Comparison of ENCODE assay signal across 24 cellular contexts in genomic region chr3:8733332-8734094, GRCh38. TPM values are rescaled to one million over a fixed set of nuclear protein-coding genes. Genes with fewer than 3 reads are reported as not detected.
DNase-seq lines count a peak whose midpoint lies in the region; ATAC-seq and TF ChIP-seq lines count a peak whose summit lies in the region.
"Had no signal": no experiment of that assay in that cellular context is flagged by ENCODE, and none has a peak within 500 bp of the region (broad histone marks: within the 10 kb centered on the region; RNA-seq: fewer than 3 reads in every experiment).

Gene CAV3 (plus strand): TSS chr3:8733802. CDS start chr3:8733877, 75 bp downstream.

- H3K9me2 ChIP-seq in GM23338 (ENCODE audit: insufficient read depth): no peaks in the 10 kb centered on the region

- TF ChIP-seq CTCF in GM23338 (conservative IDR thresholded peaks at IDR 0.05; ENCODE audit: low read depth in 2 of 2) (no peak), left ventricle myocardium inferior (IDR thresholded peaks at IDR 0.05; ENCODE audit: borderline replicate concordance) (no peak), gastrocnemius medialis (IDR thresholded peaks at IDR 0.05 in 4 of 5, conservative IDR thresholded peaks at IDR 0.05 in 1 of 5) (no peak), GM20000 (IDR thresholded peaks at IDR 0.05; ENCODE audit: extremely low read depth, missing control alignments) (no peak)

- H3K9me3 ChIP-seq in adipocyte (ENCODE audit: control insufficient read depth, low read length) (no peaks in the 10 kb centered on the region), left ventricle myocardium inferior (replicated peaks) (no peaks in the 10 kb centered on the region), gastrocnemius medialis (no peaks in the 10 kb centered on the region), MG63 (no peaks in the 10 kb centered on the region)
- H3K9me3 ChIP-seq: pancreas, thyroid gland had no signal

- no peaks in the 10 kb centered on the region for H3F3A ChIP-seq in GM23338 (replicated peaks; ENCODE audit: low read depth)

- no peak within 1 kb of the TSS for H3K27ac Mint-ChIP-seq in GM23338
- H3K27ac Mint-ChIP-seq: activated CD4-positive, alpha-beta T cell treated with anti-CD3 and anti-CD28 coated beads for 36 hours; activated T-helper 17 cell treated with anti-CD3 and anti-CD28 coated beads, Interleukin-2, amount 50 U/mL, for 72 hours; HFFc6 had no signal

- H3K9ac ChIP-seq in adipocyte (ENCODE audit: low read length): no peak within 1 kb of the TSS

- in situ Hi-C loops in gastrocnemius medialis (cut with MboI; ENCODE audit: low sequenced_read_pairs in 4 of 4): no loop called here

- no peaks in the 10 kb centered on the region for H4K20me1 ChIP-seq in GM23338 (replicated peaks; ENCODE audit: insufficient read depth)

- H3K9me3 Mint-ChIP-seq in GM23338: no peaks in the 10 kb centered on the region
- H3K9me3 Mint-ChIP-seq: activated T-helper 17 cell treated with anti-CD3 and anti-CD28 coated beads, Interleukin-2, amount 50 U/mL, for 72 hours; HFFc6 had no signal

- no peaks in the 10 kb centered on the region for H3K36me3 ChIP-seq in GM23338 (ENCODE audit: insufficient read depth)
- no peaks in the 10 kb centered on the region for H3K36me3 ChIP-seq in adipocyte (ENCODE audit: control insufficient read depth, insufficient read depth, low read length, severe bottlenecking)
- H3K36me3 ChIP-seq in left ventricle myocardium inferior: no peaks in the 10 kb centered on the region
- H3K36me3 ChIP-seq in gastrocnemius medialis: no peaks in the 10 kb centered on the region
- no peaks in the 10 kb centered on the region for H3K36me3 ChIP-seq in MG63
- H3K36me3 ChIP-seq: pancreas, thyroid gland had no signal

- intact Hi-C loops in left ventricle myocardium inferior (cut with micrococcal nuclease) (no loop called here), gastrocnemius medialis (cut with DNase I; ENCODE audit: low total_unique reads) (loop anchor here (1.0 to 10.0 kb wide), 3 partner anchors 25 to 249 kb away; no protein-coding TSS in a partner anchor)

- no peaks in the 10 kb centered on the region for H3K79me2 ChIP-seq in GM23338 (replicated peaks; ENCODE audit: insufficient read depth)

- peak; percentile 36 to 41 for TF ChIP-seq POLR2A in gastrocnemius medialis (IDR thresholded peaks at IDR 0.05)

- peaks cover 6% of the 10 kb centered on the region for H3K27me3 Mint-ChIP-seq in GM23338 (ENCODE audit: insufficient read depth, low read depth, poor library complexity)

- H3K36me3 Mint-ChIP-seq in GM23338 (ENCODE audit: low read depth): no peaks in the 10 kb centered on the region

- no peak within 1 kb of the TSS for H3K4me3 Mint-ChIP-seq in GM23338
- H3K4me3 Mint-ChIP-seq: activated CD4-positive, alpha-beta T cell treated with anti-CD3 and anti-CD28 coated beads for 36 hours; activated T-helper 17 cell treated with anti-CD3 and anti-CD28 coated beads, Interleukin-2, amount 50 U/mL, for 72 hours; HFFc6 had no signal

- H3K4me1 ChIP-seq in GM23338 (ENCODE audit: insufficient read depth): peaks cover 8% of the 10 kb centered on the region
- peaks cover 3% of the 10 kb centered on the region for H3K4me1 ChIP-seq in adipocyte (ENCODE audit: control insufficient read depth, insufficient read depth, low read length)
- peaks cover 25% of the 10 kb centered on the region for H3K4me1 ChIP-seq in left ventricle myocardium inferior
- H3K4me1 ChIP-seq in gastrocnemius medialis: peaks cover 23 to 44% of the 10 kb centered on the region in 2 donors
- H3K4me1 ChIP-seq: pancreas, thyroid gland had no signal

- no peak within 1 kb of the TSS for H3K27ac ChIP-seq in GM23338 (ENCODE audit: low read depth)
- peak within 1 kb of the TSS; percentile 85 for H3K27ac ChIP-seq in left ventricle myocardium inferior (replicated peaks)
- peak within 1 kb of the TSS; percentile 89 to 98 (median 92) for H3K27ac ChIP-seq in gastrocnemius medialis
- H3K27ac ChIP-seq: pancreas, skin epidermis, thyroid gland had no signal

- H3K4me2 ChIP-seq in GM23338: peak within 1 kb of the TSS; percentile 49

- DNase-seq in GM23338 (ENCODE audit: low spot score): no peak
- DNase-seq in adipocyte (ENCODE audit: low read depth): peak; percentile 64
- peak; percentile 55 for DNase-seq in left ventricle myocardium inferior
- peak; percentile 74 to 89 for DNase-seq in gastrocnemius medialis
- DNase-seq in ureter (ENCODE audit: low spot score): no peak
- DNase-seq in GM20000 (ENCODE audit: low spot score): no peak
- no peak for DNase-seq in MG63
- DNase-seq: activated CD4-positive, alpha-beta T cell treated with anti-CD3 and anti-CD28 coated beads for 36 hours; AML-193; HFFc6; hypothalamus; Karpas-422; NCI-H1092 treated with DMSO at 0.1 percent for 48 hours; NCI-H2081; pancreas; stimulated activated CD4-positive, alpha-beta T cell treated with anti-CD3 and anti-CD28 coated beads, Interleukin-2, amount 100 ng/mL, for 48 hours; stimulated activated naive CD8-positive, alpha-beta T cell treated with anti-CD3 and anti-CD28 coated beads, Interleukin-15, Interleukin-2, amounts not matched to agents 100 U/mL and 50 U/mL, for 24 hours; thyroid gland had no signal

- H3K27me3 ChIP-seq in GM23338 (ENCODE audit: insufficient read depth) (no peaks in the 10 kb centered on the region), adipocyte (replicated peaks; ENCODE audit: control insufficient read depth, insufficient read depth, low read length) (no peaks in the 10 kb centered on the region), left ventricle myocardium inferior (ENCODE audit: low read depth) (no peaks in the 10 kb centered on the region), gastrocnemius medialis (no peaks in the 10 kb centered on the region), MG63 (no peaks in the 10 kb centered on the region)
- H3K27me3 ChIP-seq: pancreas, thyroid gland had no signal

- ATAC-seq in GM23338 (no peak), gastrocnemius medialis (peak; percentile 79 to 86)
- ATAC-seq: activated CD4-positive, alpha-beta T cell treated with anti-CD3 and anti-CD28 coated beads for 36 hours; activated T-helper 17 cell treated with anti-CD3 and anti-CD28 coated beads, Interleukin-2, amount 50 U/mL, for 72 hours; pancreas; stimulated activated naive CD8-positive, alpha-beta T cell treated with anti-CD3 and anti-CD28 coated beads, Interleukin-15, Interleukin-2, amounts not matched to agents 100 U/mL and 50 U/mL, for 24 hours had no signal

- H3K4me3 ChIP-seq in GM23338: no peak within 1 kb of the TSS
- H3K4me3 ChIP-seq in adipocyte (ENCODE audit: low read length): no peak within 1 kb of the TSS
- peak within 1 kb of the TSS; percentile 67 for H3K4me3 ChIP-seq in left ventricle myocardium inferior
- peak within 1 kb of the TSS; percentile 25 to 69 (median 52) for H3K4me3 ChIP-seq in gastrocnemius medialis
- no peak within 1 kb of the TSS for H3K4me3 ChIP-seq in MG63
- H3K4me3 ChIP-seq: lung, pancreas, skin epidermis, thyroid gland had no signal

- H2AFZ ChIP-seq in GM23338: peak within 1 kb of the TSS; percentile 84; the same call in 1 of the 2 replicates

- peaks cover 13% of the 10 kb centered on the region for H3K4me1 Mint-ChIP-seq in GM23338
- H3K4me1 Mint-ChIP-seq: activated CD4-positive, alpha-beta T cell treated with anti-CD3 and anti-CD28 coated beads for 36 hours; activated T-helper 17 cell treated with anti-CD3 and anti-CD28 coated beads, Interleukin-2, amount 50 U/mL, for 72 hours had no signal

TF ChIP-seq in GM23338, 12 proteins besides CTCF, POLR2A, EP300 and RAD21 (continues in another document):
- TF ChIP-seq ZNF331 (CRISPR knock-in tag; IDR thresholded peaks at IDR 0.05; ENCODE audit: low read depth) (no peak), EZH2 (IDR thresholded peaks at IDR 0.05; ENCODE audit: low read depth, unreplicated experiment) (no peak), ZNF114 (CRISPR knock-in tag; IDR thresholded peaks at IDR 0.05) (no peak), EZH2phosphoT487 (IDR thresholded peaks at IDR 0.05; ENCODE audit: unreplicated experiment) (no peak)

RNA-seq across cellular contexts. Expression of gene CAV3, which starts in this region (rescaled TPM):
- not detected in 2 replicates for total RNA-seq in GM23338 (2014; rRNA removed; shearing (Covaris generic))
- polyA plus RNA-seq in GM23338 (2016; fragmentation: Nextera tagmentation; extraction: Ambion mirVana): not detected in 2 replicates
- total RNA-seq in left ventricle myocardium inferior (31.6 TPM), gastrocnemius medialis (10 to 100 TPM; 12.0 to 19.7 (median 14.3) TPM), ureter (not detected)
- not detected in 2 replicates for total RNA-seq in MG63 (2014; rRNA removed; shearing (Covaris generic); ENCODE audit: low replicate concordance)
- total RNA-seq: activated CD4-positive, alpha-beta T cell treated with anti-CD3 and anti-CD28 coated beads for 36 hours; activated T-helper 17 cell treated with anti-CD3 and anti-CD28 coated beads, Interleukin-2, amount 50 U/mL, for 72 hours; Daoy; dermis microvascular lymphatic vessel endothelial cell; lung; NCI-H460; pancreas; thyroid gland had no signal
- polyA plus RNA-seq: pancreas had no signal

Comparison
In these comparisons a context has a peak if more than half of its experiments do, and no peak if none do; other contexts are left out.
1. RNA of gene CAV3 (total RNA-seq): 31.6 TPM in left ventricle myocardium inferior (single experiment) and 12.0 to 19.7 TPM in gastrocnemius medialis; not detected in GM23338, not detected in ureter (single experiment) and not detected in MG63; every median in the first group is over 10 times any median in the second.
2. DNase-seq: peak in adipocyte (single experiment), left ventricle myocardium inferior (single experiment) and gastrocnemius medialis (2 of 2); none in GM23338 (single experiment), ureter (single experiment), GM20000 (single experiment) and MG63 (single experiment).
3. H3K4me3 ChIP-seq: peak in left ventricle myocardium inferior (single experiment) and gastrocnemius medialis (4 of 4); none in GM23338 (single experiment), adipocyte (single experiment) and MG63 (single experiment).